8 cellular contexts compared by ENCODE assay signal in genomic region chr3:12796171-12797123, GRCh38. TPM values are rescaled to one million over a fixed set of nuclear protein-coding genes. Genes with fewer than 3 reads are reported as not detected.
DNase-seq lines count a peak whose midpoint lies in the region; ATAC-seq, FAIRE-seq and TF ChIP-seq lines count a peak whose summit lies in the region.

Gene CAND2, plus strand, starts transcription at chr3:12796680. Its CDS starts 41 bp downstream, at chr3:12796721.

- peaks cover 0 to 27% (median 18%) of the 10 kb centered on the region in 4 donors for H3K4me1 ChIP-seq in tibial artery

- H3K9me3 ChIP-seq in tibial artery: no peaks in the 10 kb centered on the region

- H3K4me3 ChIP-seq in fibroblast of mammary gland (ENCODE audit: control insufficient read depth, low read depth, low read length): peak within 1 kb of the TSS; percentile 59
- H3K4me3 ChIP-seq in tibial artery: peak within 1 kb of the TSS; percentile 58 to 91

- intact Hi-C loops in tibial artery (cut with DNase I; ENCODE audit: low total_unique reads): no loop called here

- no peaks in the 10 kb centered on the region for H3K27me3 ChIP-seq in tibial artery

- TF ChIP-seq CTCF in fibroblast of mammary gland (conservative IDR thresholded peaks at IDR 0.05; ENCODE audit: control insufficient read depth, insufficient read depth, low read depth, low read length) (no peak), tibial artery (IDR thresholded peaks at IDR 0.05) (peak in 1 of 2 experiments; percentile 20)

- peaks cover 0 to 3% (median 0%) of the 10 kb centered on the region in 3 donors for H3K36me3 ChIP-seq in tibial artery

- DNase-seq in GM12891 (ENCODE audit: insufficient read length, low spot score) (peak; percentile 46), NCI-H2196 treated with DMSO at 0.1 percent for 48 hours (lab: John Stamatoyannopoulos, UW; ENCODE audit: unreplicated experiment) (peak; percentile 2), activated T-helper 1 cell treated with Interleukin-2 at 50 U/mL for 16 hours (ENCODE audit: low read depth) (peak; percentile 11), fibroblast of mammary gland (ENCODE audit: low read depth) (peak; percentile 36), myocyte (ENCODE audit: low read depth) (peak; percentile 81), tibial artery (peak; percentile 71 to 85)

- TF ChIP-seq POLR2A in GM12891 (IDR thresholded peaks at IDR 0.05; ENCODE audit: low read depth, low read length) (no peak), GM18505 (IDR thresholded peaks at IDR 0.05; ENCODE audit: borderline replicate concordance, extremely low read depth, insufficient read depth, insufficient read length) (no peak)

- H3K27ac ChIP-seq in tibial artery: peak within 1 kb of the TSS; percentile 87 to 90

- ATAC-seq in HG03469 (IDR thresholded peaks at IDR 0.05; ENCODE audit: unreplicated experiment) (no peak), GM18505 (IDR thresholded peaks at IDR 0.05; ENCODE audit: unreplicated experiment) (no peak)

- FAIRE-seq in GM12891 (lab: Jason Lieb, UNC): no peak

TF ChIP-seq in GM12891, 5 proteins besides CTCF, POLR2A, EP300 and RAD21:
- TF ChIP-seq SPI1 (IDR thresholded peaks at IDR 0.05; ENCODE audit: low read depth, low read length): no peak
- TF ChIP-seq POU2F2 (IDR thresholded peaks at IDR 0.05; ENCODE audit: low read depth, low read length): no peak
- TF ChIP-seq PAX5 (IDR thresholded peaks at IDR 0.05; ENCODE audit: insufficient read depth, low read length, severe bottlenecking): no peak
- TF ChIP-seq POLR2AphosphoS5 (IDR thresholded peaks at IDR 0.05; ENCODE audit: low read depth, low read length): no peak
- TF ChIP-seq TAF1 (IDR thresholded peaks at IDR 0.05; ENCODE audit: low read depth, low read length): no peak

RNA-seq across cellular contexts. Expression of gene CAND2, which starts in this region (rescaled TPM):
- polyA plus RNA-seq in GM12891 (2012; ENCODE audit: low read depth, missing spikeins): 0.27 TPM
- total RNA-seq in myocyte: 40.0 and 54.0 TPM in 2 replicates
- polyA plus RNA-seq in myocyte (2012): 10.9 TPM

Comparison
In these comparisons a context has a peak if more than half of its experiments do, and no peak if none do; other contexts are left out.
1. DNase-seq: peak in every context shown above with its lines; median percentile 81 in myocyte; 78 in tibial artery; 46 in GM12891; 36 in fibroblast of mammary gland; 11 in activated T-helper 1 cell treated with Interleukin-2 at 50 U/mL for 16 hours; 2 in NCI-H2196 treated with DMSO at 0.1 percent for 48 hours.